ENCODE assay signal across 11 cellular contexts in the genomic region with DNA sequence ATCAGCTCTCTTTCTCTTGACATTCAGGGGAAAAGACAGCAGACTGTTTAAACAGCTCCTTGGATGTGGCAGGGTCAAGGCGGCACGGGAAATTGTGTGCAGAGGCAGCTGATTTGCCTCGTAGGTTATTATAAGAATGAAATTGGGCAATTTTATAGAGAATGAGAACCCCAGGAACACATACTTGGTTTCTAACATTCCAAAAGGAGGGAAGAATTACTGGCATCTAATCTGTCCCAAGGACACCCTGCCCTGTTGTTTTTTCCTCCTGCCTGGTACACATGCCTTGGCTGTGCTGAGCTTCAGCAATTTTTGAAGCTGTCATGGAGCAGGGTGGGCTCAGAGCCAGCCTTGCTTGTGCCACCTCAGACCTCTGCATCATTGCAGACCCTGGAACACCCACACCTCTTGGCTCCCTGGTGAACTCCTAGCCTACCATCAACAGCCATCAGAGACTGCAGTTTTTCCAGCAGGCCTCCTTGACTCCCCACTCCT.
DNase-seq lines count a peak whose midpoint lies in the region; ATAC-seq and TF ChIP-seq lines count a peak whose summit lies in the region.
"Had no signal": no experiment of that assay in that cellular context is flagged by ENCODE, and none has a peak within 500 bp of the region (broad histone marks: within the 10 kb centered on the region; RNA-seq: fewer than 3 reads in every experiment).

No MANE protein-coding gene starts in this region.

- TF ChIP-seq CTCF in C4-2B (conservative IDR thresholded peaks at IDR 0.05) (no peak), ascending aorta (IDR thresholded peaks at IDR 0.05) (no peak), heart right ventricle (IDR thresholded peaks at IDR 0.05) (no peak)

- H3K9me3 ChIP-seq in ascending aorta (no peaks in the 10 kb centered on the region), heart right ventricle (no peaks in the 10 kb centered on the region)
- H3K9me3 ChIP-seq in effector memory CD4-positive, alpha-beta T cell (ENCODE audit: control insufficient read depth, low read length) = no peaks in the 10 kb centered on the region
- H3K9me3 ChIP-seq: BE2C had no signal

- no peaks in the 10 kb centered on the region for H3K27me3 ChIP-seq in ascending aorta
- no peaks in the 10 kb centered on the region for H3K27me3 ChIP-seq in heart right ventricle
- no peaks in the 10 kb centered on the region for H3K27me3 ChIP-seq in effector memory CD4-positive, alpha-beta T cell (replicated peaks; ENCODE audit: control insufficient read depth, insufficient read depth, low read length, poor library complexity, severe bottlenecking)
- H3K27me3 ChIP-seq: BE2C had no signal

- H3K4me3 ChIP-seq in ascending aorta (no peak overlapping the region), heart right ventricle (no peak overlapping the region)
- no peak overlapping the region for H3K4me3 ChIP-seq in effector memory CD4-positive, alpha-beta T cell (ENCODE audit: insufficient read depth, low read depth, low read length, poor library complexity, severe bottlenecking)

- H3K27ac ChIP-seq in C4-2B = peak overlapping the region; percentile 46; the same call in 1 of the 2 replicates
- H3K27ac ChIP-seq in ascending aorta = peak overlapping the region; percentile 84 to 87
- H3K27ac ChIP-seq in heart right ventricle = peak overlapping the region; percentile 46 to 88 (median 68)
- H3K27ac ChIP-seq in effector memory CD4-positive, alpha-beta T cell (ENCODE audit: insufficient read depth, low read length, poor library complexity, severe bottlenecking) = no peak overlapping the region
- H3K27ac ChIP-seq: WERI-Rb-1 had no signal

- intact Hi-C loops in ascending aorta (cut with DNase I) (loop anchor here (10.0 kb wide), 2 partner anchors 158 to 452 kb away; no protein-coding TSS in a partner anchor), heart right ventricle (cut with DNase I) (no loop called here)

- ATAC-seq in heart right ventricle = peak in 6 of 8 donors; percentile 35 to 74 (median 50)
- no peak for ATAC-seq in GM19328 (IDR thresholded peaks at IDR 0.05; ENCODE audit: unreplicated experiment)

- H3K4me1 ChIP-seq in ascending aorta (peaks cover 8 to 15% of the 10 kb centered on the region in 2 donors), heart right ventricle (peaks cover 0 to 35% (median 19%) of the 10 kb centered on the region in 9 donors)
- H3K4me1 ChIP-seq in effector memory CD4-positive, alpha-beta T cell (ENCODE audit: control insufficient read depth, insufficient read depth, low read length, poor library complexity, severe bottlenecking) = no peaks in the 10 kb centered on the region
- H3K4me1 ChIP-seq: BE2C had no signal

- WGBS in heart right ventricle, 2 donors = 74 to 79% methylated on average over 3 of the region's 3 CpGs

- H3K36me3 ChIP-seq in ascending aorta (no peaks in the 10 kb centered on the region), heart right ventricle (no peaks in the 10 kb centered on the region)
- no peaks in the 10 kb centered on the region for H3K36me3 ChIP-seq in effector memory CD4-positive, alpha-beta T cell (ENCODE audit: control insufficient read depth, insufficient read depth, low read length)
- H3K36me3 ChIP-seq: BE2C, WERI-Rb-1 had no signal

- DNase-seq in ascending aorta (ENCODE audit: low spot score in 2 of 2) (peak in 1 of 2 donors; percentile 86), heart right ventricle (no peak), renal cortical epithelial cell (ENCODE audit: low read depth) (peak; percentile 49), NCI-H187 treated with DMSO at 0.1 percent for 48 hours (lab: John Stamatoyannopoulos, UW) (no peak), GF-D8 (lab: John Stamatoyannopoulos, UW) (no peak)
- DNase-seq in effector memory CD4-positive, alpha-beta T cell = no peak
- DNase-seq: BE2C; stimulated activated CD4-positive, alpha-beta T cell treated with anti-CD3 and anti-CD28 coated beads, Interleukin-4, amount 100 ng/mL, for 24 hours; WERI-Rb-1 had no signal
